ENCODE assay signal across 8 cellular contexts in the genomic region with DNA sequence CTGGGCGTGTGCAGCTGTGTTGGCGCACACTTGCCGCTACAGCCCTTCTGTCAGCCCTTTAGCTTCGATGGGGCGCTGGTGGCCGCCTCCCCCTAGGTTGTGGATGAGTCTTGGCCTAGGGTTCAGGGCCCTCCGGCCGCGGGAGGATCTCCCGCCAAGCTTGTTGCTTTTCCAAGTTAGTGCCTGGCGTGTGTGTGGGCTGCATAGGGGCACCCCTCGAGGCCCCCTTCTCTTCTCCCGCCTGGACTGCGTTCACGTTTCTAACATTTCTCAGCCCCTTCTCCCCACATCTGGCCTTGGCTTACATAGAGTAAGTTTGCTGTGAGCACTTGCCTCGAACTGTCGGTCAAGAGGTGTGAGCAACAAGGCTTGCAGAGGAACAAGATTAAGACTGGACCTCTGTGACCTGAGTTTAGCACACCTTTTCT. TPM values are rescaled to one million over a fixed set of nuclear protein-coding genes. Genes with fewer than 3 reads are reported as not detected.
A peak's percentile ranks its signal among the peaks of the same experiment; 100 is the strongest.
DNase-seq lines count a peak whose midpoint lies in the region; ATAC-seq and TF ChIP-seq lines count a peak whose summit lies in the region.

No MANE protein-coding gene starts in this region.

- H3K27ac ChIP-seq in hepatocyte (peak overlapping the region; percentile 94), smooth muscle cell (ENCODE audit: low read depth) (no peak overlapping the region)

- ATAC-seq in HG02840 (IDR thresholded peaks at IDR 0.05; ENCODE audit: low FRiP score, unreplicated experiment) (no peak), HG03039 (IDR thresholded peaks at IDR 0.05; ENCODE audit: unreplicated experiment) (no peak)

- H3K9me3 ChIP-seq in hepatocyte (ENCODE audit: low read depth) (no peaks in the 10 kb centered on the region), smooth muscle cell (replicated peaks; ENCODE audit: low read depth) (no peaks in the 10 kb centered on the region)

- peaks cover 53% of the 10 kb centered on the region for H3K4me1 Mint-ChIP-seq in activated CD4-positive, alpha-beta memory T cell treated with anti-CD3 and anti-CD28 coated beads for 36 hours (ENCODE audit: low read depth)

- TF ChIP-seq CTCF in hepatocyte (IDR thresholded peaks at IDR 0.05; ENCODE audit: poor library complexity), result no peak
- no peak for TF ChIP-seq CTCF in smooth muscle cell (IDR thresholded peaks at IDR 0.05; ENCODE audit: borderline replicate concordance, insufficient read depth, poor library complexity, severe bottlenecking)

- CTCF ChIA-PET in activated CD4-positive, alpha-beta memory T cell treated with anti-CD3 and anti-CD28 coated beads for 36 hours (lab: Charles Lee), result interaction anchor here (0.8 to 1.1 kb wide), 3 partner anchors 14 to 187 kb away, joined by 3 to 4 read pairs (median 3); a partner anchor contains a TSS

- no peaks in the 10 kb centered on the region for H3K9me3 Mint-ChIP-seq in activated CD4-positive, alpha-beta memory T cell treated with anti-CD3 and anti-CD28 coated beads for 36 hours

- no peaks in the 10 kb centered on the region for H3K9me2 ChIP-seq in hepatocyte (replicated peaks; ENCODE audit: insufficient read depth)

- POLR2A ChIA-PET in activated CD4-positive, alpha-beta memory T cell treated with anti-CD3 and anti-CD28 coated beads for 36 hours (lab: Charles Lee), result interaction anchor here (0.7 to 3.1 kb wide), 3 partner anchors 16 to 54 kb away, joined by 3 to 23 read pairs (median 5); a partner anchor contains a TSS

- H2AFZ ChIP-seq in hepatocyte (peak overlapping the region; percentile 95), smooth muscle cell (ENCODE audit: low read depth) (peak overlapping the region; percentile 97)

- H4K20me1 ChIP-seq in hepatocyte (ENCODE audit: insufficient read depth, poor library complexity, severe bottlenecking) (no peaks in the 10 kb centered on the region), smooth muscle cell (ENCODE audit: low read depth) (no peaks in the 10 kb centered on the region)

- H3K79me2 ChIP-seq in hepatocyte, result peaks cover 8% of the 10 kb centered on the region
- H3K79me2 ChIP-seq in smooth muscle cell (ENCODE audit: low read depth), result no peaks in the 10 kb centered on the region

- H3K36me3 ChIP-seq in H7 (replicated peaks; ENCODE audit: control insufficient read depth, insufficient read depth, low read length) (no peaks in the 10 kb centered on the region), hepatocyte (replicated peaks; ENCODE audit: insufficient read depth, low read depth) (no peaks in the 10 kb centered on the region), smooth muscle cell (ENCODE audit: low read depth) (no peaks in the 10 kb centered on the region)

- H3K27ac Mint-ChIP-seq in activated CD4-positive, alpha-beta memory T cell treated with anti-CD3 and anti-CD28 coated beads for 36 hours, result peak overlapping the region; percentile 87

- peak overlapping the region; percentile 89 for H3K4me3 ChIP-seq in H7 (ENCODE audit: insufficient read depth, low read depth, low read length)
- peak overlapping the region; percentile 74 for H3K4me3 ChIP-seq in hepatocyte
- peak overlapping the region; percentile 90 for H3K4me3 ChIP-seq in smooth muscle cell

- intact Hi-C loops in activated CD4-positive, alpha-beta memory T cell treated with anti-CD3 and anti-CD28 coated beads for 36 hours (cut with micrococcal nuclease), result loop anchor here (1.0 to 5.0 kb wide), 5 partner anchors 12 to 1252 kb away; a partner anchor contains a TSS

- DNase-seq in H7 (no peak), hepatocyte (ENCODE audit: low spot score) (no peak), smooth muscle cell (lab: John Stamatoyannopoulos, UW; ENCODE audit: unreplicated experiment) (no peak), SKM-1 treated with dmso at 0.1 percent for 144 hours (lab: John Stamatoyannopoulos, UW; ENCODE audit: unreplicated experiment) (no peak)
- no peak for DNase-seq in activated CD4-positive, alpha-beta memory T cell treated with anti-CD3 and anti-CD28 coated beads for 36 hours
- DNase-seq in stimulated activated CD8-positive, alpha-beta memory T cell treated with anti-CD3 and anti-CD28 coated beads, Interleukin-4, amount 100 ng/mL, for 48 hours, result no peak

- peaks cover 19% of the 10 kb centered on the region for H3K36me3 Mint-ChIP-seq in activated CD4-positive, alpha-beta memory T cell treated with anti-CD3 and anti-CD28 coated beads for 36 hours

- H3K27me3 Mint-ChIP-seq in activated CD4-positive, alpha-beta memory T cell treated with anti-CD3 and anti-CD28 coated beads for 36 hours, result no peaks in the 10 kb centered on the region

- H3K4me1 ChIP-seq in hepatocyte (ENCODE audit: insufficient read depth) (no peaks in the 10 kb centered on the region), smooth muscle cell (ENCODE audit: low read depth) (peaks cover 3% of the 10 kb centered on the region)

- peak overlapping the region; percentile 92 for H3K4me3 Mint-ChIP-seq in activated CD4-positive, alpha-beta memory T cell treated with anti-CD3 and anti-CD28 coated beads for 36 hours

- H3K4me2 ChIP-seq in hepatocyte (peak overlapping the region; percentile 92), smooth muscle cell (peak overlapping the region; percentile 96)

- WGBS in hepatocyte (ENCODE audit: low lambda C conversion rate, missing lambda C conversion rate), result 13% methylated on average over 14 of the region's 17 CpGs
- 18% methylated on average over 17 of the region's 17 CpGs for WGBS in smooth muscle cell (ENCODE audit: low lambda C conversion rate)

- no peaks in the 10 kb centered on the region for H3F3A ChIP-seq in smooth muscle cell (ENCODE audit: low read depth)

- peak overlapping the region; percentile 81 for H3K9ac ChIP-seq in smooth muscle cell (ENCODE audit: low read depth)

- H3K27me3 ChIP-seq in H7 (ENCODE audit: control insufficient read depth, insufficient read depth, low read length) (peaks cover 23% of the 10 kb centered on the region), hepatocyte (no peaks in the 10 kb centered on the region), smooth muscle cell (ENCODE audit: low read depth) (no peaks in the 10 kb centered on the region)

RNA-seq across cellular contexts. Expression of a gene that starts 0.4 kb away (rescaled TPM):
- 15.4 and 25.1 TPM in 2 replicates for total RNA-seq in H7 (2014; rRNA removed; shearing (Covaris generic))
- 100 to 1,000 TPM; 110 to 117 TPM for total RNA-seq in activated CD4-positive, alpha-beta memory T cell treated with anti-CD3 and anti-CD28 coated beads for 36 hours
- total RNA-seq in hepatocyte (12.6 and 16.9 TPM in 2 replicates), smooth muscle cell (16.7 and 19.8 TPM in 2 replicates)
- polyA plus RNA-seq in hepatocyte (7.8 and 12.4 TPM in 2 replicates), smooth muscle cell (10.0 and 11.2 TPM in 2 replicates)

RNA-seq across cellular contexts. Expression of a gene that starts 33.5 kb away (rescaled TPM):
- 16.8 and 17.6 TPM in 2 replicates for total RNA-seq in H7 (2014; rRNA removed; shearing (Covaris generic))
- total RNA-seq in activated CD4-positive, alpha-beta memory T cell treated with anti-CD3 and anti-CD28 coated beads for 36 hours, result 10 to 100 TPM; 25.0 to 25.8 TPM
- total RNA-seq in hepatocyte, result 28.2 and 29.3 TPM in 2 replicates
- 14.2 and 14.5 TPM in 2 replicates for polyA plus RNA-seq in hepatocyte
- total RNA-seq in smooth muscle cell, result 36.9 and 38.9 TPM in 2 replicates
- 9.6 and 12.0 TPM in 2 replicates for polyA plus RNA-seq in smooth muscle cell

RNA-seq across cellular contexts. Expression of a gene that starts 54.4 kb away (rescaled TPM):
- 1.3 and 1.4 TPM in 2 replicates for total RNA-seq in H7 (2014; rRNA removed; shearing (Covaris generic))
- 10 to 100 TPM; 20.4 to 21.7 TPM for total RNA-seq in activated CD4-positive, alpha-beta memory T cell treated with anti-CD3 and anti-CD28 coated beads for 36 hours
- total RNA-seq in hepatocyte (11.7 and 15.3 TPM in 2 replicates), smooth muscle cell (12.4 and 22.9 TPM in 2 replicates)
- polyA plus RNA-seq in hepatocyte (8.3 and 10.3 TPM in 2 replicates), smooth muscle cell (7.5 and 10.3 TPM in 2 replicates)
